In genomic region chr7:135662373-135663114, GRCh38 we compare ENCODE assay signal across 1 cellular context.
TF ChIP-seq lines count a peak whose summit lies in the region.

Gene STMP1 (plus strand): TSS chr7:135662514.

TF ChIP-seq in K562, 482 proteins besides CTCF, POLR2A, EP300 and RAD21 (continued from another document and continues in another):
- peak; percentile 97 for TF ChIP-seq THAP12 (CRISPR knock-in tag; IDR thresholded peaks at IDR 0.05)
- no peak for TF ChIP-seq ZNF436 (CRISPR knock-in tag; IDR thresholded peaks at IDR 0.05)
- TF ChIP-seq KDM5B (IDR thresholded peaks at IDR 0.05; ENCODE audit: insufficient replicate concordance, low read depth, low read length): peak; percentile 98
- TF ChIP-seq TAF1 (IDR thresholded peaks at IDR 0.05; ENCODE audit: control insufficient read depth, extremely low read depth, insufficient read depth, low read length, severe bottlenecking): peak; percentile 99
- TF ChIP-seq ZNF12 (CRISPR knock-in tag; IDR thresholded peaks at IDR 0.05): peak; percentile 86
- TF ChIP-seq MAZ (CRISPR knock-in tag; conservative IDR thresholded peaks at IDR 0.05 in 1 of 2, IDR thresholded peaks at IDR 0.05 in 1 of 2): peak; percentile 99
- TF ChIP-seq STAG1 (CRISPR knock-in tag; IDR thresholded peaks at IDR 0.05; ENCODE audit: borderline replicate concordance): peak; percentile 53
- peak; percentile 100 for TF ChIP-seq POLR2G (IDR thresholded peaks at IDR 0.05; ENCODE audit: low read depth, low read length)
- TF ChIP-seq HES1 (IDR thresholded peaks at IDR 0.05; ENCODE audit: low read depth): no peak
- TF ChIP-seq HDAC6 (IDR thresholded peaks at IDR 0.05; ENCODE audit: low read depth, low read length): 0 out of 2 replicates have a peak, but pooled peaks have one; percentile 17
- peak; percentile 92 for TF ChIP-seq FOXP1 (CRISPR knock-in tag; IDR thresholded peaks at IDR 0.05)
- TF ChIP-seq TAF7 (tag; IDR thresholded peaks at IDR 0.05): peak; percentile 81
- TF ChIP-seq NR4A1 (CRISPR knock-in tag; IDR thresholded peaks at IDR 0.05): no peak
- TF ChIP-seq NR4A1 (tag; IDR thresholded peaks at IDR 0.05): no peak
- TF ChIP-seq CBX5 (IDR thresholded peaks at IDR 0.05; ENCODE audit: borderline replicate concordance, low read depth): peak; percentile 75; the same call in 1 of the 2 replicates
- no peak for TF ChIP-seq ZNF395 (CRISPR knock-in tag; IDR thresholded peaks at IDR 0.05)
- TF ChIP-seq CC2D1A (IDR thresholded peaks at IDR 0.05): no peak
- no peak for TF ChIP-seq NCOA4 (IDR thresholded peaks at IDR 0.05; ENCODE audit: partially characterized antibody)
- TF ChIP-seq DMBX1 (CRISPR knock-in tag; IDR thresholded peaks at IDR 0.05; ENCODE audit: borderline replicate concordance): no peak
- no peak for TF ChIP-seq RFX5 (IDR thresholded peaks at IDR 0.05; ENCODE audit: low read depth, low read length)
- peak; percentile 97 for TF ChIP-seq TBP (optimal IDR thresholded peaks at IDR 0.05; ENCODE audit: low read depth, low read length)
- TF ChIP-seq ZNF589 (CRISPR knock-in tag; IDR thresholded peaks at IDR 0.05; ENCODE audit: low read depth): no peak
- no peak for TF ChIP-seq COPS2 (conservative IDR thresholded peaks at IDR 0.05)
- no peak for TF ChIP-seq CHD4 (IDR thresholded peaks at IDR 0.05; ENCODE audit: insufficient read depth, insufficient replicate concordance, low read depth, low read length, poor library complexity, severe bottlenecking)
- peak; percentile 46; the same call in 1 of the 2 replicates for TF ChIP-seq CAMTA2 (CRISPR knock-in tag; conservative IDR thresholded peaks at IDR 0.05)
- no peak for TF ChIP-seq OTX1 (CRISPR knock-in tag; IDR thresholded peaks at IDR 0.05)
- TF ChIP-seq ZEB2 (IDR thresholded peaks at IDR 0.05): 0 out of 2 replicates have a peak, but pooled peaks have one; percentile 38
- TF ChIP-seq ELF2 (CRISPR knock-in tag; IDR thresholded peaks at IDR 0.05): peak; percentile 94
- TF ChIP-seq E2F3 (CRISPR knock-in tag; IDR thresholded peaks at IDR 0.05): peak; percentile 86; the same call in 1 of the 2 replicates
- peak; percentile 99 for TF ChIP-seq GABPB1 (CRISPR knock-in tag; IDR thresholded peaks at IDR 0.05)
- no peak for TF ChIP-seq SLC30A9 (CRISPR knock-in tag; IDR thresholded peaks at IDR 0.05)
- TF ChIP-seq PHF8 (IDR thresholded peaks at IDR 0.05; ENCODE audit: borderline replicate concordance, low read length): peak; percentile 99
- TF ChIP-seq ZNF277 (CRISPR knock-in tag; IDR thresholded peaks at IDR 0.05; ENCODE audit: borderline replicate concordance): no peak
- TF ChIP-seq KDM1A (IDR thresholded peaks at IDR 0.05): no peak
- TF ChIP-seq FOXO4 (CRISPR knock-in tag; IDR thresholded peaks at IDR 0.05): peak; percentile 6; the same call in 1 of the 2 replicates
- peak; percentile 75; the same call in 1 of the 2 replicates for TF ChIP-seq ZC3H11A (IDR thresholded peaks at IDR 0.05; ENCODE audit: low read depth, low read length)
- peak; percentile 100 for TF ChIP-seq ZNF740 (CRISPR knock-in tag; IDR thresholded peaks at IDR 0.05)
- TF ChIP-seq ZNF740 (tag; IDR thresholded peaks at IDR 0.05): peak in 1 of 2 experiments; percentile 98; a peak in 2 of 4 replicates
- no peak for TF ChIP-seq TGIF2 (CRISPR knock-in tag; IDR thresholded peaks at IDR 0.05)
- TF ChIP-seq E4F1 (CRISPR knock-in tag; IDR thresholded peaks at IDR 0.05; ENCODE audit: borderline replicate concordance): peak; percentile 43; the same call in 1 of the 2 replicates
- TF ChIP-seq RNF2 (IDR thresholded peaks at IDR 0.05): peak; percentile 86
- TF ChIP-seq MAFG (tag; conservative IDR thresholded peaks at IDR 0.05): no peak
- TF ChIP-seq EWSR1 (IDR thresholded peaks at IDR 0.05; ENCODE audit: borderline replicate concordance, low read depth, partially characterized antibody): no peak
- peak; percentile 77; the same call in 1 of the 2 replicates for TF ChIP-seq ZNF263 (CRISPR knock-in tag; IDR thresholded peaks at IDR 0.05; ENCODE audit: borderline replicate concordance)
- TF ChIP-seq NKRF (IDR thresholded peaks at IDR 0.05; ENCODE audit: borderline replicate concordance): peak; percentile 74
- no peak for TF ChIP-seq RAD51 (IDR thresholded peaks at IDR 0.05; ENCODE audit: borderline replicate concordance, low read depth)
- TF ChIP-seq ZNF551 (CRISPR knock-in tag; IDR thresholded peaks at IDR 0.05): no peak
- peak; percentile 96 for TF ChIP-seq ETV5 (CRISPR knock-in tag; IDR thresholded peaks at IDR 0.05; ENCODE audit: low read depth)
- peak; percentile 99 for TF ChIP-seq SUPT5H (IDR thresholded peaks at IDR 0.05)
- no peak; the same call in 1 of the 2 replicates for TF ChIP-seq CHAMP1 (IDR thresholded peaks at IDR 0.05)
- TF ChIP-seq HCFC1 (IDR thresholded peaks at IDR 0.05; ENCODE audit: low read depth, low read length): peak; percentile 82
- TF ChIP-seq ZNF77 (CRISPR knock-in tag; IDR thresholded peaks at IDR 0.05): no peak
- TF ChIP-seq TCF15 (CRISPR knock-in tag; IDR thresholded peaks at IDR 0.05): no peak; the same call in 1 of the 2 replicates
- TF ChIP-seq TSC22D4 (tag; IDR thresholded peaks at IDR 0.05): no peak
